7 cellular contexts compared by ENCODE assay signal in genomic region chr7:72722694-72723093, GRCh38.
A peak's percentile ranks its signal among the peaks of the same experiment; 100 is the strongest.
DNase-seq lines count a peak whose midpoint lies in the region; ATAC-seq, FAIRE-seq and TF ChIP-seq lines count a peak whose summit lies in the region.
"Not testable (repeated sequence)": the region's sequence is repeated elsewhere in the genome, so short reads cannot be mapped to it uniquely, and the experiment has no call there.

No MANE protein-coding gene starts in this region.

- H3K4me3 ChIP-seq in H7 (ENCODE audit: insufficient read depth, low read depth, low read length); colonic mucosa; HepG2 (replicated peaks in 1 of 3; ENCODE audit: insufficient read depth in 1 of 3, low read depth in 2 of 3, low read length in 3 of 3); neural progenitor cell; upper lobe of left lung: not testable (repeated sequence)

- TF ChIP-seq EP300 in HepG2 (IDR thresholded peaks at IDR 0.05; ENCODE audit: low read depth in 2 of 2, low read length in 2 of 2); HepG2 (CRISPR knock-in tag; IDR thresholded peaks at IDR 0.05; ENCODE audit: borderline replicate concordance); upper lobe of left lung (IDR thresholded peaks at IDR 0.05): not testable (repeated sequence)

- not testable (repeated sequence) for H3K4me2 ChIP-seq in HepG2 (ENCODE audit: low read depth, low read length); neural progenitor cell

- not testable (repeated sequence) for H3K79me2 ChIP-seq in HepG2 (ENCODE audit: insufficient read depth, low read length); neural progenitor cell (ENCODE audit: low read depth)

- intact Hi-C loops in colonic mucosa (cut with DNase I); HepG2 (cut with micrococcal nuclease; ENCODE audit: unreplicated experiment): not testable (repeated sequence)

- not testable (repeated sequence) for TF ChIP-seq CTCF in colonic mucosa (IDR thresholded peaks at IDR 0.05); HepG2 (CRISPR knock-in tag; IDR thresholded peaks at IDR 0.05); neural progenitor cell (IDR thresholded peaks at IDR 0.05); upper lobe of left lung (IDR thresholded peaks at IDR 0.05)

- not testable (repeated sequence) for H3K27me3 ChIP-seq in H7 (ENCODE audit: control insufficient read depth, insufficient read depth, low read length); colonic mucosa; HepG2 (ENCODE audit: control insufficient read depth in 1 of 2, insufficient read depth in 2 of 2, low read length in 2 of 2); neural progenitor cell; upper lobe of left lung

- TF ChIP-seq POLR2A in HepG2 (IDR thresholded peaks at IDR 0.05; ENCODE audit: insufficient read depth in 1 of 2, low read depth in 2 of 2, low read length in 2 of 2); upper lobe of left lung (IDR thresholded peaks at IDR 0.05): not testable (repeated sequence)

- not testable (repeated sequence) for H3K4me1 Mint-ChIP-seq in neural progenitor cell

- not testable (repeated sequence) for H3K9ac ChIP-seq in colonic mucosa (ENCODE audit: low read depth in 2 of 2, low read length in 2 of 2); HepG2 (ENCODE audit: insufficient read depth, low read depth, low read length); neural progenitor cell

- H3F3A ChIP-seq in neural progenitor cell (ENCODE audit: low read depth), result not testable (repeated sequence)

- not testable (repeated sequence) for H3K9me3 Mint-ChIP-seq in neural progenitor cell

- not testable (repeated sequence) for BruUV-seq in HepG2 (replicated peaks; lab: Mats Ljungman, UMichigan)

- not testable (repeated sequence) for H3K36me3 Mint-ChIP-seq in neural progenitor cell

- not testable (repeated sequence) for H4K20me1 ChIP-seq in HepG2 (ENCODE audit: insufficient read depth, low read length); neural progenitor cell (ENCODE audit: low read depth)

- not testable (repeated sequence) for TF ChIP-seq RAD21 in HepG2 (CRISPR knock-in tag; IDR thresholded peaks at IDR 0.05)

- POLR2A ChIA-PET in HepG2 (lab: Yijun Ruan, JAX), result not testable (repeated sequence)

- H3K27ac Mint-ChIP-seq in neural progenitor cell, result not testable (repeated sequence)

- peak; percentile 13 for DNase-seq in H7
- DNase-seq in LoVo (ENCODE audit: low spot score), result peak; percentile 69
- peak; percentile 55 for DNase-seq in colonic mucosa
- DNase-seq in iPS-NIHi7 (ENCODE audit: extremely low spot score), result peak; percentile 31
- peak; percentile 56 for DNase-seq in HepG2 (ENCODE audit: low spot score)
- DNase-seq in neural progenitor cell (ENCODE audit: low spot score), result peak; percentile 26
- DNase-seq in upper lobe of left lung, result peak; percentile 8 to 42

- in situ Hi-C loops in HepG2 (cut with HindIII; ENCODE audit: extremely low pct_ligation_motif_present, low pct_unique_long_range_greater_than_20kb), result not testable (repeated sequence)

- H3K9me3 ChIP-seq in colonic mucosa; HepG2 (ENCODE audit: low read length); neural progenitor cell (ENCODE audit: low read depth); upper lobe of left lung: not testable (repeated sequence)

- WGBS in HepG2 (ENCODE audit: low lambda C conversion rate), result 42% methylated on average over 5 of the region's 7 CpGs
- 78 to 89% methylated on average over 6 to 7 of the region's 7 CpGs for WGBS in upper lobe of left lung, 2 donors

- not testable (repeated sequence) for H3K27ac ChIP-seq in colonic mucosa; HepG2 (ENCODE audit: extremely low read length, insufficient read depth, low read length); neural progenitor cell; upper lobe of left lung

- CTCF ChIA-PET in HepG2 (lab: Yijun Ruan, JAX; ENCODE audit: low intra/inter-chr PET ratio, low total read pairs), result not testable (repeated sequence)

- ATAC-seq in HepG2, result peak; percentile 99
- peak; percentile 23 to 82 for ATAC-seq in upper lobe of left lung (ENCODE audit: low FRiP score in 2 of 2)

- H3K36me3 ChIP-seq in H7 (replicated peaks; ENCODE audit: control insufficient read depth, insufficient read depth, low read length); colonic mucosa; HepG2 (replicated peaks in 1 of 2; ENCODE audit: control insufficient read depth in 1 of 2, insufficient read depth in 2 of 2, low read length in 2 of 2); neural progenitor cell; upper lobe of left lung: not testable (repeated sequence)

- not testable (repeated sequence) for H2AFZ ChIP-seq in HepG2 (ENCODE audit: low read length); neural progenitor cell (replicated peaks)

- H3K4me1 ChIP-seq in colonic mucosa; HepG2 (ENCODE audit: insufficient read depth, low read length); neural progenitor cell; upper lobe of left lung: not testable (repeated sequence)

- not testable (repeated sequence) for H3K4me3 Mint-ChIP-seq in neural progenitor cell

- peak; percentile 60 for FAIRE-seq in HepG2 (lab: Jason Lieb, UNC)

- H3K27me3 Mint-ChIP-seq in neural progenitor cell (ENCODE audit: insufficient read depth, low read depth), result not testable (repeated sequence)

TF ChIP-seq in HepG2, 621 proteins besides CTCF, POLR2A, EP300 and RAD21 (continues in another document):
- TF ChIP-seq, protein P1, sequence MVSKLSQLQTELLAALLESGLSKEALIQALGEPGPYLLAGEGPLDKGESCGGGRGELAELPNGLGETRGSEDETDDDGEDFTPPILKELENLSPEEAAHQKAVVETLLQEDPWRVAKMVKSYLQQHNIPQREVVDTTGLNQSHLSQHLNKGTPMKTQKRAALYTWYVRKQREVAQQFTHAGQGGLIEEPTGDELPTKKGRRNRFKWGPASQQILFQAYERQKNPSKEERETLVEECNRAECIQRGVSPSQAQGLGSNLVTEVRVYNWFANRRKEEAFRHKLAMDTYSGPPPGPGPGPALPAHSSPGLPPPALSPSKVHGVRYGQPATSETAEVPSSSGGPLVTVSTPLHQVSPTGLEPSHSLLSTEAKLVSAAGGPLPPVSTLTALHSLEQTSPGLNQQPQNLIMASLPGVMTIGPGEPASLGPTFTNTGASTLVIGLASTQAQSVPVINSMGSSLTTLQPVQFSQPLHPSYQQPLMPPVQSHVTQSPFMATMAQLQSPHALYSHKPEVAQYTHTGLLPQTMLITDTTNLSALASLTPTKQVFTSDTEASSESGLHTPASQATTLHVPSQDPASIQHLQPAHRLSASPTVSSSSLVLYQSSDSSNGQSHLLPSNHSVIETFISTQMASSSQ (IDR thresholded peaks at IDR 0.05; ENCODE audit: low read depth), result 0 out of 2 replicates have a peak, but pooled peaks have one; percentile 16
- TF ChIP-seq, protein P1 (CRISPR knock-in tag; IDR thresholded peaks at IDR 0.05; ENCODE audit: borderline replicate concordance), result not testable (repeated sequence)
- 0 out of 2 replicates have a peak, but pooled peaks have one; percentile 25 for TF ChIP-seq RARA (CRISPR knock-in tag; IDR thresholded peaks at IDR 0.05)
- peak; percentile 71 for TF ChIP-seq BCL6 (CRISPR knock-in tag; IDR thresholded peaks at IDR 0.05)

Comparison
In these comparisons a context has a peak if more than half of its experiments do, and no peak if none do; other contexts are left out.
1. DNase-seq: peak in every context shown above with its lines; median percentile 69 in LoVo; 56 in HepG2; 55 in colonic mucosa; 31 in iPS-NIHi7; 26 in neural progenitor cell; 25 in upper lobe of left lung; 13 in H7.